Comparison of ENCODE assay signal across 8 cellular contexts in the genomic region with DNA sequence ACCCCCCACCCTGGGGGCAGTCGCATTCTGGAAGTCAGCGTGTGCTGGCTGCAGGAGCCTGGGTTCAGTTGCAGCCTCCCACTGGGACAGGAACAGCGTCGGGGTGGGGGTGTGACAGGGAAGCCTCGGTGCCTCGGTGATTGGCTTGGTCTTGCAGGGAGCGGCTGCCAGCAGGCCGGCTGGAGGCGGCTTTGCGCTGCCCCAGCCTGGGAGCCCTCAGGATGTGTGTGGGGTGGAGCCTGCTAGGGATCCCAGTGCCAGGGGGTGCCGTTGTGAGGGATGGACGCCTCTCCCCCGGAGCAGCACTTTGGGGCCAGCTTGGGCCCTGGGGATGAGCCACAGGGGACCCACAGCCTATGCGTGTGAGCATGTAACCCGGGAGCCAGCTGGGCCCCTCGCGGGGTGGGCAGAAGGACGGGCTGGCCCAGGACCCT.
DNase-seq lines count a peak whose midpoint lies in the region; ATAC-seq and TF ChIP-seq lines count a peak whose summit lies in the region.

No MANE protein-coding gene starts in this region.

- intact Hi-C loops in activated B cell treated with CpG ODN at 0.5 μM for 24 hours (cut with micrococcal nuclease): loop anchor here (2.0 kb wide), 1 partner anchor 16 kb away; no protein-coding TSS in a partner anchor
- intact Hi-C loops in cardiac septum (cut with DNase I): no loop called here

- peaks cover 10% of the 10 kb centered on the region for H3K27me3 Mint-ChIP-seq in activated B cell treated with CpG ODN at 0.5 μM for 24 hours
- no peaks in the 10 kb centered on the region for H3K27me3 Mint-ChIP-seq in osteocyte (ENCODE audit: unreplicated experiment)

- ATAC-seq in activated B cell treated with CpG ODN at 0.5 μM for 24 hours (ENCODE audit: low read depth): no peak

- CTCF ChIA-PET in activated B cell treated with CpG ODN at 0.5 μM for 24 hours (lab: Charles Lee): interaction anchor here (2.1 kb wide), 1 partner anchor 17 kb away, joined by 8 read pairs; no protein-coding TSS in a partner anchor

- no peak overlapping the region for H3K27ac Mint-ChIP-seq in activated B cell treated with CpG ODN at 0.5 μM for 24 hours
- H3K27ac Mint-ChIP-seq in osteocyte (ENCODE audit: unreplicated experiment): peak overlapping the region; percentile 98

- no peak for TF ChIP-seq CTCF in activated B cell treated with CpG ODN at 0.5 μM for 24 hours (IDR thresholded peaks at IDR 0.05)
- TF ChIP-seq CTCF in osteocyte (IDR thresholded peaks at IDR 0.05): no peak

- DNase-seq in DMS 273 (lab: John Stamatoyannopoulos, UW; ENCODE audit: unreplicated experiment) (peak; percentile 77), DMS 273 treated with DMSO at 0.1 percent for 48 hours (lab: John Stamatoyannopoulos, UW) (no peak), activated B cell treated with CpG ODN at 0.5 μM for 24 hours (no peak), cardiac septum (ENCODE audit: low spot score) (peak; percentile 87), osteocyte (ENCODE audit: extremely low spot score, unreplicated experiment) (peak; percentile 91), SIG-M5 (lab: John Stamatoyannopoulos, UW) (no peak), SW 1271 (lab: John Stamatoyannopoulos, UW) (no peak)
- DNase-seq in stimulated activated CD4-positive, alpha-beta T cell treated with anti-CD3 and anti-CD28 coated beads, Interleukin-2, amount 100 ng/mL, for 48 hours: no peak

- no peaks in the 10 kb centered on the region for H3K36me3 Mint-ChIP-seq in activated B cell treated with CpG ODN at 0.5 μM for 24 hours (ENCODE audit: low read depth)
- no peaks in the 10 kb centered on the region for H3K36me3 Mint-ChIP-seq in osteocyte (ENCODE audit: unreplicated experiment)

- H3K4me1 Mint-ChIP-seq in activated B cell treated with CpG ODN at 0.5 μM for 24 hours (peaks cover 10% of the 10 kb centered on the region), osteocyte (ENCODE audit: unreplicated experiment) (peaks cover 61% of the 10 kb centered on the region)

- H3K4me3 Mint-ChIP-seq in activated B cell treated with CpG ODN at 0.5 μM for 24 hours: peak overlapping the region; percentile 38
- H3K4me3 Mint-ChIP-seq in osteocyte (ENCODE audit: unreplicated experiment): peak overlapping the region; percentile 91

- POLR2A ChIA-PET in activated B cell treated with CpG ODN at 0.5 μM for 24 hours (lab: Charles Lee): interaction anchor here (0.5 to 1.6 kb wide), 3 partner anchors 15 to 154 kb away, joined by 3 to 7 read pairs (median 3); no protein-coding TSS in a partner anchor

- H3K9me3 Mint-ChIP-seq in activated B cell treated with CpG ODN at 0.5 μM for 24 hours: no peaks in the 10 kb centered on the region
- H3K9me3 Mint-ChIP-seq in osteocyte (ENCODE audit: unreplicated experiment): no peaks in the 10 kb centered on the region

Comparison
In these comparisons a context has a peak if more than half of its experiments do, and no peak if none do; other contexts are left out.
1. DNase-seq: peak in DMS 273 (single experiment), cardiac septum (single experiment) and osteocyte (single experiment); none in DMS 273 treated with DMSO at 0.1 percent for 48 hours (single experiment), activated B cell treated with CpG ODN at 0.5 μM for 24 hours (single experiment), SIG-M5 (single experiment), stimulated activated CD4-positive, alpha-beta T cell treated with anti-CD3 and anti-CD28 coated beads, Interleukin-2, amount 100 ng/mL, for 48 hours (0 of 2) and SW 1271 (0 of 2).